Comparison of ENCODE assay signal across 22 cellular contexts in genomic region chr1:11151854-11152612, GRCh38. TPM values are rescaled to one million over a fixed set of nuclear protein-coding genes. Genes with fewer than 3 reads are reported as not detected.
A peak's percentile ranks its signal among the peaks of the same experiment; 100 is the strongest.
DNase-seq lines count a peak whose midpoint lies in the region; ATAC-seq, FAIRE-seq and TF ChIP-seq lines count a peak whose summit lies in the region.
"Had no signal": no experiment of that assay in that cellular context is flagged by ENCODE, and none has a peak within 500 bp of the region (broad histone marks: within the 10 kb centered on the region; RNA-seq: fewer than 3 reads in every experiment).

No MANE protein-coding gene starts in this region.

- H3K4me1 ChIP-seq in uterus (no peaks in the 10 kb centered on the region), small intestine (ENCODE audit: control insufficient read depth in 2 of 2, insufficient read depth in 1 of 2, low read depth in 1 of 2, low read length in 1 of 2) (no peaks in the 10 kb centered on the region)
- H3K4me1 ChIP-seq: A549 had no signal

- H3K36me3 ChIP-seq in uterus (no peaks in the 10 kb centered on the region), small intestine (ENCODE audit: control insufficient read depth in 2 of 2, insufficient read depth in 2 of 2, low read length in 2 of 2) (peaks cover 16 to 25% of the 10 kb centered on the region in 2 donors)

- H3K9me3 ChIP-seq in uterus (no peaks in the 10 kb centered on the region), small intestine (ENCODE audit: control insufficient read depth, low read depth) (no peaks in the 10 kb centered on the region)
- H3K9me3 ChIP-seq: A549 had no signal

- no peak for DNase-seq in Right ventricle myocardium inferior (ENCODE audit: missing footprints)
- DNase-seq in cardiac septum (ENCODE audit: low spot score), result no peak
- DNase-seq in fibroblast of mammary gland (ENCODE audit: low read depth), result peak; percentile 13
- peak; percentile 52 for DNase-seq in myocyte (ENCODE audit: low read depth)
- DNase-seq in uterus, result no peak
- no peak for DNase-seq in small intestine
- no peak for DNase-seq in activated CD8-positive, alpha-beta memory T cell treated with anti-CD3 and anti-CD28 coated beads, Interleukin-2, amount 50 U/mL, for 48 hours
- no peak for DNase-seq in SK-N-DZ (ENCODE audit: low spot score)
- DNase-seq: activated B cell treated with CpG ODN at 0.5 μM for 24 hours; C1 segment of cervical spinal cord; central memory CD4-positive, alpha-beta T cell; DMS53; Kasumi-1; left colon; naive thymus-derived CD4-positive, alpha-beta T cell; NCI-H1436; posterior cingulate gyrus; stimulated activated CD4-positive, alpha-beta T cell treated with anti-CD3 and anti-CD28 coated beads, Interleukin-15, amount 100 ng/mL, for 24 hours; stimulated activated naive CD4-positive, alpha-beta T cell had no signal

- intact Hi-C loops in Right ventricle myocardium inferior (cut with DNase I), result no loop called here
- intact Hi-C loops in cardiac septum (cut with DNase I), result no loop called here
- intact Hi-C loops in uterus (cut with DNase I; ENCODE audit: low total_unique reads), result no loop called here

- TF ChIP-seq CTCF in fibroblast of mammary gland (conservative IDR thresholded peaks at IDR 0.05; ENCODE audit: control insufficient read depth, insufficient read depth, low read depth, low read length) (no peak), uterus (IDR thresholded peaks at IDR 0.05) (no peak)

- H3K27ac ChIP-seq in uterus, result peak overlapping the region; percentile 9 to 12
- no peak overlapping the region for H3K27ac ChIP-seq in small intestine (ENCODE audit: low read depth in 1 of 2, low read length in 1 of 2)
- H3K27ac ChIP-seq: A549 had no signal

- peak; percentile 83 for ATAC-seq in Right ventricle myocardium inferior
- ATAC-seq: A549; left colon; naive thymus-derived CD4-positive, alpha-beta T cell had no signal

- WGBS in small intestine, 3 donors, result 80 to 95% (median 88%) methylated on average over 9 of the region's 9 CpGs

- FAIRE-seq in small intestine (lab: Jason Lieb, UNC), result no peak
- FAIRE-seq: A549, GM18507, urothelium cell line had no signal

- TF ChIP-seq POLR2A in uterus (IDR thresholded peaks at IDR 0.05), result no peak

- H3K4me3 ChIP-seq in fibroblast of mammary gland (ENCODE audit: control insufficient read depth, low read depth, low read length) (no peak overlapping the region), uterus (no peak overlapping the region), small intestine (ENCODE audit: low read depth in 1 of 2, low read length in 2 of 2) (no peak overlapping the region)
- H3K4me3 ChIP-seq: A549 had no signal

- H3K27me3 ChIP-seq in uterus (no peaks in the 10 kb centered on the region), small intestine (ENCODE audit: control insufficient read depth in 2 of 2, insufficient read depth in 2 of 2, low read length in 2 of 2) (no peaks in the 10 kb centered on the region)

RNA-seq across cellular contexts. Expression of gene ANGPTL7, which starts 37.1 kb away (rescaled TPM):
- 0.51 TPM for total RNA-seq in Right ventricle myocardium inferior
- total RNA-seq in cardiac septum, result 0.81 TPM
- total RNA-seq in myocyte, result 0.99 and 2.8 TPM in 2 replicates
- polyA plus RNA-seq in myocyte (2012), result 10.6 TPM
- total RNA-seq in uterus, result 1 to 10 TPM in 1 of 4 donors, under 1 TPM in 2, not detected in 1; 0.82 to 1.9 (median 0.88) TPM
- under 1 TPM in 1 of 3 donors, not detected in 2; 0.73 TPM for polyA plus RNA-seq in small intestine
- polyA plus RNA-seq in SK-N-DZ (2014; cell fraction: cytosol; rRNA removed), result not detected in 2 replicates
- not detected in 2 replicates for polyA plus RNA-seq in SK-N-DZ (2014; cell fraction: nucleus; rRNA removed)
- total RNA-seq: activated B cell treated with CpG ODN at 0.5 μM for 24 hours; naive thymus-derived CD4-positive, alpha-beta T cell had no signal
- polyA plus RNA-seq: A549; naive thymus-derived CD4-positive, alpha-beta T cell had no signal

RNA-seq across cellular contexts. Expression of gene EXOSC10, which starts 52.4 kb away (rescaled TPM):
- total RNA-seq in Right ventricle myocardium inferior (18.1 TPM), cardiac septum (22.5 TPM), myocyte (40.9 and 53.4 TPM in 2 replicates), uterus (10 to 100 TPM; 32.4 to 98.1 (median 59.9) TPM)
- polyA plus RNA-seq in myocyte (2012), result 33.8 TPM
- polyA plus RNA-seq in small intestine, result 10 to 100 TPM; 30.1 to 38.5 (median 31.1) TPM
- polyA plus RNA-seq in SK-N-DZ (2014; cell fraction: cytosol; rRNA removed), result 67.1 and 76.5 TPM in 2 replicates
- polyA plus RNA-seq in SK-N-DZ (2014; cell fraction: nucleus; rRNA removed), result 167 and 174 TPM in 2 replicates

Comparison
In these comparisons a context has a peak if more than half of its experiments do, and no peak if none do; other contexts are left out.
1. DNase-seq: peak in fibroblast of mammary gland (single experiment) and myocyte (single experiment); none in Right ventricle myocardium inferior (single experiment), cardiac septum (single experiment), uterus (0 of 2), small intestine (single experiment), activated CD8-positive, alpha-beta memory T cell treated with anti-CD3 and anti-CD28 coated beads, Interleukin-2, amount 50 U/mL, for 48 hours (single experiment) and SK-N-DZ (single experiment).
2. H3K27ac ChIP-seq: peak in uterus (2 of 2); none in small intestine (0 of 2).